In the genomic region with DNA sequence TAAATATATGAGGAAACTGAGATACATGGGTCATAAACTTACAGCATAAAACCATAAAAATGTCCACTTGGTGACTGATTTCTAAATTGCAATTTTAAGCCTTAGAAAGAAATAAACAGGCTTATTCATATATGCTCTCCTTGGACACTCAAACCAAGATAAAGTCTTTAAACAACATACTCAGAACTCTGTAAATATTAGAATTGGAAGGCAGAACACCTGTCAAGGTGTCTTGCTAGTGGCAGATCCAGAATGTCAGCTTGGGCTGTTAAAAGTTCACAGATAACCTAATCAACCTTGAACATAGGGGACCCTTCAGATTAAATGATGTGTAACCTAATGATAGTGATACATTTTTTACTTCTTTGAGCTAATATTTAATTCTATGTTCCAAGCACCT, we compare ENCODE assay signal across 22 cellular contexts.
"Had no signal": no experiment of that assay in that cellular context is flagged by ENCODE, and none has a peak within 500 bp of the region (broad histone marks: within the 10 kb centered on the region; RNA-seq: fewer than 3 reads in every experiment).

No MANE protein-coding gene starts in this region.

- H3K36me3 ChIP-seq: MG63, Peyer's patch, SJCRH30 had no signal

- H3K27ac ChIP-seq: PC-9, Peyer's patch, SJCRH30, SK-N-MC had no signal

- H3K9me3 ChIP-seq: MG63, Peyer's patch, SJCRH30 had no signal

- H3K4me1 ChIP-seq: Peyer's patch, SJCRH30 had no signal

- DNase-seq: KBM-7, MG63, NCI-H1092, NCI-H1105 treated with DMSO at 0.1 percent for 48 hours, NCI-H1417 treated with DMSO at 0.1 percent for 48 hours, NCI-H146, NCI-H187, NCI-H2029, NCI-H2081 treated with DMSO at 0.1 percent for 48 hours, NCI-H2171, NCI-H226, NCI-H446, NCI-H524, NCI-H748 treated with DMSO at 0.1 percent for 48 hours, OCI-M1, PC-9, Peyer's patch, SHP77 treated with DMSO at 0.1 percent for 48 hours, SJCRH30, T-helper 2 cell had no signal

- H3K27me3 ChIP-seq: MG63, Peyer's patch, SJCRH30 had no signal

- ATAC-seq: Right ventricle myocardium inferior had no signal

- H3K4me3 ChIP-seq: MG63, PC-9, Peyer's patch, SJCRH30, SK-N-MC had no signal
